In genomic region chr10:37057280-37057679, GRCh38 we compare ENCODE assay signal across 7 cellular contexts.
"Had no signal": no experiment of that assay in that cellular context is flagged by ENCODE, and none has a peak within 500 bp of the region (broad histone marks: within the 10 kb centered on the region; RNA-seq: fewer than 3 reads in every experiment).

No MANE protein-coding gene starts in this region.

- H3K27ac ChIP-seq: HL-60, KMS-11 had no signal

- H3K4me3 ChIP-seq: K562 had no signal

- ATAC-seq: K562 had no signal

- H3K4me2 ChIP-seq: KMS-11 had no signal

- FAIRE-seq: HTR-8/SVneo, K562 had no signal

- DNase-seq: IMR-90, KBM-7, KG1 had no signal

- H3K9ac ChIP-seq: KMS-11 had no signal
